29 cellular contexts compared by ENCODE assay signal in genomic region chr6:117938324-117938995, GRCh38. TPM values are rescaled to one million over a fixed set of nuclear protein-coding genes. Genes with fewer than 3 reads are reported as not detected.
DNase-seq lines count a peak whose midpoint lies in the region; ATAC-seq and TF ChIP-seq lines count a peak whose summit lies in the region.
"Had no signal": no experiment of that assay in that cellular context is flagged by ENCODE, and none has a peak within 500 bp of the region (broad histone marks: within the 10 kb centered on the region; RNA-seq: fewer than 3 reads in every experiment).

No MANE protein-coding gene starts in this region.

- no peaks in the 10 kb centered on the region for H3K27me3 Mint-ChIP-seq in GM23338 (ENCODE audit: insufficient read depth, low read depth, poor library complexity)
- no peaks in the 10 kb centered on the region for H3K27me3 Mint-ChIP-seq in progenitor cell of endocrine pancreas
- H3K27me3 Mint-ChIP-seq: stimulated activated naive CD8-positive, alpha-beta T cell treated with anti-CD3 and anti-CD28 coated beads, Interleukin-15, amount 100 ng/mL, for 72 hours had no signal

- no peaks in the 10 kb centered on the region for H3K36me3 Mint-ChIP-seq in GM23338 (ENCODE audit: low read depth)
- H3K36me3 Mint-ChIP-seq in progenitor cell of endocrine pancreas (ENCODE audit: insufficient read depth): no peaks in the 10 kb centered on the region

- WGBS in body of pancreas, 2 donors: 61 to 73% methylated on average over 5 of the region's 5 CpGs

- no peaks in the 10 kb centered on the region for H3K36me3 ChIP-seq in GM23338 (ENCODE audit: insufficient read depth)
- H3K36me3 ChIP-seq in body of pancreas (replicated peaks in 1 of 2; ENCODE audit: insufficient read depth in 1 of 2, low read depth in 2 of 2): no peaks in the 10 kb centered on the region
- H3K36me3 ChIP-seq: gastrocnemius medialis, left lung, spleen, transverse colon had no signal

- peak overlapping the region; percentile 47; the same call in 1 of the 2 replicates for H3K4me2 ChIP-seq in GM23338

- no peak for TF ChIP-seq CTCF in GM23338 (conservative IDR thresholded peaks at IDR 0.05; ENCODE audit: low read depth in 2 of 2)
- TF ChIP-seq CTCF in body of pancreas (IDR thresholded peaks at IDR 0.05): no peak
- TF ChIP-seq CTCF in progenitor cell of endocrine pancreas (IDR thresholded peaks at IDR 0.05; ENCODE audit: unreplicated experiment): no peak

- no peak for TF ChIP-seq POLR2A in body of pancreas (IDR thresholded peaks at IDR 0.05)

- H3K4me3 Mint-ChIP-seq in GM23338: peak overlapping the region; percentile 28; the same call in 1 of the 3 replicates
- no peak overlapping the region for H3K4me3 Mint-ChIP-seq in progenitor cell of endocrine pancreas (ENCODE audit: low read depth)
- H3K4me3 Mint-ChIP-seq: activated T-cell treated with anti-CD3 and anti-CD28 coated beads, Interleukin-2, amount 50 U/mL, for 4 hours; stimulated activated naive CD8-positive, alpha-beta T cell treated with anti-CD3 and anti-CD28 coated beads, Interleukin-15, amount 100 ng/mL, for 72 hours had no signal

- peak; percentile 82 for ATAC-seq in GM23338
- ATAC-seq in body of pancreas: peak; percentile 30
- ATAC-seq: activated CD4-positive, CD25-positive, alpha-beta regulatory T cell treated with anti-CD3 and anti-CD28 coated beads, Interleukin-2, amount 50 U/mL, for 24 hours; activated T-cell treated with anti-CD3 and anti-CD28 coated beads, Interleukin-2, amount 50 U/mL, for 4 hours; esophagus mucosa; gastrocnemius medialis; left lung; stimulated activated naive CD8-positive, alpha-beta T cell treated with anti-CD3 and anti-CD28 coated beads, Interleukin-15, amount 100 ng/mL, for 72 hours had no signal

- H3K27ac ChIP-seq in GM23338 (ENCODE audit: low read depth) (no peak overlapping the region), body of pancreas (no peak overlapping the region)
- H3K27ac ChIP-seq: 22Rv1, gastrocnemius medialis, left lung, spleen had no signal

- no peak overlapping the region; the same call in 1 of the 2 replicates for H3K27ac Mint-ChIP-seq in GM23338
- no peak overlapping the region for H3K27ac Mint-ChIP-seq in progenitor cell of endocrine pancreas
- H3K27ac Mint-ChIP-seq: stimulated activated naive CD8-positive, alpha-beta T cell treated with anti-CD3 and anti-CD28 coated beads, Interleukin-15, amount 100 ng/mL, for 72 hours had no signal

- intact Hi-C loops in body of pancreas (cut with DNase I): no loop called here

- H3K9me3 Mint-ChIP-seq in GM23338: no peaks in the 10 kb centered on the region
- no peaks in the 10 kb centered on the region for H3K9me3 Mint-ChIP-seq in progenitor cell of endocrine pancreas (ENCODE audit: low read depth)
- H3K9me3 Mint-ChIP-seq: activated T-cell treated with anti-CD3 and anti-CD28 coated beads, Interleukin-2, amount 50 U/mL, for 4 hours; stimulated activated naive CD8-positive, alpha-beta T cell treated with anti-CD3 and anti-CD28 coated beads, Interleukin-15, amount 100 ng/mL, for 72 hours had no signal

- no peaks in the 10 kb centered on the region for H3K9me2 ChIP-seq in GM23338 (ENCODE audit: insufficient read depth)

- H3K4me1 Mint-ChIP-seq in GM23338: peaks cover 26% of the 10 kb centered on the region
- no peaks in the 10 kb centered on the region for H3K4me1 Mint-ChIP-seq in progenitor cell of endocrine pancreas (ENCODE audit: low read depth)
- H3K4me1 Mint-ChIP-seq: stimulated activated naive CD8-positive, alpha-beta T cell treated with anti-CD3 and anti-CD28 coated beads, Interleukin-15, amount 100 ng/mL, for 72 hours had no signal

- DNase-seq in DMS 273 (lab: John Stamatoyannopoulos, UW; ENCODE audit: unreplicated experiment) (peak; percentile 57), DMS 273 treated with DMSO at 0.1 percent for 48 hours (lab: John Stamatoyannopoulos, UW) (no peak), GM23338 (ENCODE audit: low spot score) (peak; percentile 43), body of pancreas (peak; percentile 8 to 19 (median 16)), mucosa of gallbladder (ENCODE audit: low spot score) (peak; percentile 55), progenitor cell of endocrine pancreas (ENCODE audit: low spot score, unreplicated experiment) (no peak), NCI-H1694 treated with DMSO at 0.1 percent for 48 hours (lab: John Stamatoyannopoulos, UW) (no peak)
- DNase-seq in central memory CD4-positive, alpha-beta T cell: no peak
- DNase-seq: activated naive CD4-positive, alpha-beta T cell treated with anti-CD3 and anti-CD28 coated beads, Interleukin-2, amount 50 U/mL, for 16 hours; activated T-cell treated with anti-CD3 and anti-CD28 coated beads, Interleukin-2, amount 50 U/mL, for 4 hours; aorta; cerebellar nuclear complex; COR-L47; gastrocnemius medialis; HCEC 1CT; IMR-90; left lung; NCI-H1436; NCI-H226; retina; spleen; stimulated activated CD4-positive, alpha-beta T cell treated with anti-CD3 and anti-CD28 coated beads, Interleukin-4, amount 100 ng/mL, for 4 hours; stimulated activated naive CD8-positive, alpha-beta T cell treated with anti-CD3 and anti-CD28 coated beads, Interleukin-15, amount 100 ng/mL, for 72 hours; T-helper 9 cell; transverse colon had no signal

- H3K9me3 ChIP-seq in body of pancreas: no peaks in the 10 kb centered on the region
- H3K9me3 ChIP-seq: gastrocnemius medialis, left lung, spleen, transverse colon had no signal

- no peaks in the 10 kb centered on the region for H3K79me2 ChIP-seq in GM23338 (replicated peaks; ENCODE audit: insufficient read depth)

- H3F3A ChIP-seq in GM23338 (replicated peaks; ENCODE audit: low read depth): no peaks in the 10 kb centered on the region

- H4K20me1 ChIP-seq in GM23338 (replicated peaks; ENCODE audit: insufficient read depth): no peaks in the 10 kb centered on the region

- H3K4me3 ChIP-seq in GM23338 (no peak overlapping the region), body of pancreas (no peak overlapping the region)
- H3K4me3 ChIP-seq: gastrocnemius medialis, left lung, spleen, transverse colon had no signal

- H2AFZ ChIP-seq in GM23338: no peak overlapping the region

- H3K27me3 ChIP-seq in GM23338 (ENCODE audit: insufficient read depth) (no peaks in the 10 kb centered on the region), body of pancreas (no peaks in the 10 kb centered on the region)
- H3K27me3 ChIP-seq: gastrocnemius medialis, left lung, spleen, transverse colon had no signal

- peaks cover 7% of the 10 kb centered on the region; the same call in 1 of the 2 replicates for H3K4me1 ChIP-seq in GM23338 (ENCODE audit: insufficient read depth)
- no peaks in the 10 kb centered on the region for H3K4me1 ChIP-seq in body of pancreas
- H3K4me1 ChIP-seq: gastrocnemius medialis, left lung, spleen, transverse colon had no signal

TF ChIP-seq in GM23338, 12 proteins besides CTCF, POLR2A, EP300 and RAD21 (continues in another document):
- TF ChIP-seq, protein P1, sequence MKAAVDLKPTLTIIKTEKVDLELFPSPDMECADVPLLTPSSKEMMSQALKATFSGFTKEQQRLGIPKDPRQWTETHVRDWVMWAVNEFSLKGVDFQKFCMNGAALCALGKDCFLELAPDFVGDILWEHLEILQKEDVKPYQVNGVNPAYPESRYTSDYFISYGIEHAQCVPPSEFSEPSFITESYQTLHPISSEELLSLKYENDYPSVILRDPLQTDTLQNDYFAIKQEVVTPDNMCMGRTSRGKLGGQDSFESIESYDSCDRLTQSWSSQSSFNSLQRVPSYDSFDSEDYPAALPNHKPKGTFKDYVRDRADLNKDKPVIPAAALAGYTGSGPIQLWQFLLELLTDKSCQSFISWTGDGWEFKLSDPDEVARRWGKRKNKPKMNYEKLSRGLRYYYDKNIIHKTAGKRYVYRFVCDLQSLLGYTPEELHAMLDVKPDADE (IDR thresholded peaks at IDR 0.05): no peak

RNA-seq across cellular contexts. Expression of gene SLC35F1, which starts 31.4 kb away (rescaled TPM):
- 9.4 and 10.3 TPM in 2 replicates for total RNA-seq in GM23338 (2014; rRNA removed; shearing (Covaris generic))
- 3.0 and 3.4 TPM in 2 replicates for polyA plus RNA-seq in GM23338 (2016; fragmentation: Nextera tagmentation; extraction: Ambion mirVana)
- total RNA-seq in body of pancreas (under 1 TPM; under 0.01 to 0.78 TPM), mucosa of gallbladder (1.1 TPM), progenitor cell of endocrine pancreas (4.5 and 5.1 TPM in 2 replicates)
- total RNA-seq: esophagus mucosa, IMR-90, MCF 10A had no signal
- polyA plus RNA-seq: IMR-90 had no signal

Comparison
In these comparisons a context has a peak if more than half of its experiments do, and no peak if none do; other contexts are left out.
1. DNase-seq: peak in DMS 273 (single experiment), GM23338 (single experiment), body of pancreas (4 of 4) and mucosa of gallbladder (single experiment); none in DMS 273 treated with DMSO at 0.1 percent for 48 hours (single experiment), central memory CD4-positive, alpha-beta T cell (single experiment), progenitor cell of endocrine pancreas (single experiment) and NCI-H1694 treated with DMSO at 0.1 percent for 48 hours (single experiment).